ENCODE assay signal across 11 cellular contexts in the genomic region with DNA sequence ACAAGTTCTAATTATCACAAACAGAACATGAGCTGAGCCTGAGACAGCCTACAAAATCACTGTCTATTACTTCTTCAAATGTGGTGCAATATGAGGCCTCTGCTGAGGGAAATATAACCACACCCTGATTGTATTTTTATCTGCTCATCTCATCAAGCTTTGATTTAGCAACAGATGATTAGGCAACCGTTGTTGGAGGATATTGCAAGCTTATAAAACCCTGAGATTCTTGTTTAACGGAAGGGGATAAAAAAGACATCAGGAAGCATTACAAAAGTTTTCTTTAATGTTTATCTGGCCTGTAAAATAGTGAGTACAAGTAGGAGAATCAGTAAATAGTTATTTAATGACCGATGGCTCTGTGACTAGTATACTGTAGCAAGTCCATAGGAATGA.
DNase-seq lines count a peak whose midpoint lies in the region; ATAC-seq, FAIRE-seq and TF ChIP-seq lines count a peak whose summit lies in the region.
"Had no signal": no experiment of that assay in that cellular context is flagged by ENCODE, and none has a peak within 500 bp of the region (broad histone marks: within the 10 kb centered on the region; RNA-seq: fewer than 3 reads in every experiment).

No MANE protein-coding gene starts in this region.

- H3K9me3 ChIP-seq in K562 (replicated peaks; ENCODE audit: control insufficient read depth, insufficient read depth, low read depth, low read length) (no peaks in the 10 kb centered on the region), mesenchymal stem cell (ENCODE audit: control insufficient read depth, low read length) (no peaks in the 10 kb centered on the region)

- no peak overlapping the region for H3K4ac ChIP-seq in mesenchymal stem cell (ENCODE audit: low read depth in 1 of 2, low read length in 2 of 2)

- H3K4me2 ChIP-seq in K562 (ENCODE audit: insufficient read depth, low read length): no peak overlapping the region
- H3K4me2 ChIP-seq in mesenchymal stem cell (ENCODE audit: low read length, poor library complexity, severe bottlenecking): no peak overlapping the region

- TF ChIP-seq RAD21 in K562 (CRISPR knock-in tag; conservative IDR thresholded peaks at IDR 0.05 in 1 of 2, IDR thresholded peaks at IDR 0.05 in 1 of 2): no peak

- no peak overlapping the region for H4K8ac ChIP-seq in mesenchymal stem cell (ENCODE audit: low read length)

- H4K20me1 ChIP-seq in K562 (replicated peaks; ENCODE audit: control insufficient read depth, insufficient read depth, low read length): 0 out of 2 replicates have a peak, but pooled peaks cover 4% of the 10 kb centered on the region

- FAIRE-seq in HTR-8/SVneo (lab: Jason Lieb, UNC) (no peak), K562 (lab: Jason Lieb, UNC) (no peak)

- no peak for TF ChIP-seq POLR2A in K562 (conservative IDR thresholded peaks at IDR 0.05)

- no peaks in the 10 kb centered on the region for H3K79me1 ChIP-seq in mesenchymal stem cell (replicated peaks; ENCODE audit: low read length, poor library complexity, severe bottlenecking)

- no peak overlapping the region for H3K27ac ChIP-seq in K562 (ENCODE audit: extremely low read depth, low read depth, low read length)
- H3K27ac ChIP-seq in mesenchymal stem cell (ENCODE audit: low read length, poor library complexity, severe bottlenecking): no peak overlapping the region

- no peak overlapping the region for H3K14ac ChIP-seq in mesenchymal stem cell (ENCODE audit: low read length in 2 of 2)

- H3K23ac ChIP-seq in mesenchymal stem cell (ENCODE audit: low read length in 2 of 2): no peak overlapping the region

- H3K27me3 ChIP-seq in K562 (ENCODE audit: control insufficient read depth in 2 of 2, insufficient read depth in 2 of 2, low read length in 2 of 2) (no peaks in the 10 kb centered on the region), mesenchymal stem cell (ENCODE audit: control insufficient read depth in 1 of 2, insufficient read depth in 1 of 2, low read length in 2 of 2) (no peaks in the 10 kb centered on the region)

- H3K9ac ChIP-seq in K562 (ENCODE audit: insufficient read depth in 1 of 2, low read depth in 2 of 2, low read length in 2 of 2): no peak overlapping the region
- peak overlapping the region; percentile 72 for H3K9ac ChIP-seq in mesenchymal stem cell (ENCODE audit: low read length)

- H2BK5ac ChIP-seq in mesenchymal stem cell (ENCODE audit: low read depth, low read length, poor library complexity, severe bottlenecking): no peak overlapping the region

- 5% methylated on average over 3 of the region's 3 CpGs for WGBS in K562 (ENCODE audit: insufficient coverage, low coverage, missing lambda C conversion rate)
- WGBS in mesenchymal stem cell: 78% methylated on average over 3 of the region's 3 CpGs

- no peak overlapping the region for H2BK120ac ChIP-seq in mesenchymal stem cell (ENCODE audit: low read depth, low read length)

- no peak overlapping the region for H2BK12ac ChIP-seq in mesenchymal stem cell (ENCODE audit: low read length in 2 of 2)

- H3K36me3 ChIP-seq in K562 (ENCODE audit: control insufficient read depth, insufficient read depth, low read length): peaks cover 2% of the 10 kb centered on the region; the same call in 2 of the 3 replicates
- no peaks in the 10 kb centered on the region for H3K36me3 ChIP-seq in mesenchymal stem cell (ENCODE audit: control insufficient read depth in 1 of 2, insufficient read depth in 2 of 2, low read depth in 1 of 2, low read length in 2 of 2)

- POLR2A ChIA-PET in K562 (lab: Yijun Ruan, JAX): interaction anchor here (1.5 kb wide), 1 partner anchor 9 kb away, joined by 3 read pairs; no protein-coding TSS in a partner anchor

- H3K4me1 ChIP-seq in K562 (replicated peaks in 1 of 2; ENCODE audit: control insufficient read depth in 2 of 2, insufficient read depth in 2 of 2, low read length in 2 of 2): peaks cover 0 to 6% of the 10 kb centered on the region in 2 experiments; a peak in 2 of 5 replicates
- peaks cover 2% of the 10 kb centered on the region for H3K4me1 ChIP-seq in mesenchymal stem cell (ENCODE audit: control insufficient read depth, insufficient read depth, low read depth, low read length)

- H3K79me2 ChIP-seq in K562 (ENCODE audit: control insufficient read depth, insufficient read depth, low read length): peaks cover 28% of the 10 kb centered on the region

- BruUV-seq in K562 (replicated peaks; lab: Mats Ljungman, UMichigan): no TSS peak

- in situ Hi-C loops in K562 (cut with MboI): no loop called here

- TF ChIP-seq CTCF in AG09309 (IDR thresholded peaks at IDR 0.05; ENCODE audit: control insufficient read depth, insufficient read depth, low read depth, low read length, missing control alignments): no peak
- TF ChIP-seq CTCF in K562 (IDR thresholded peaks at IDR 0.05 in 2 of 3, conservative IDR thresholded peaks at IDR 0.05 in 1 of 3; ENCODE audit: insufficient read depth in 2 of 3, low read depth in 1 of 3, low read length in 3 of 3): no peak

- H4K91ac ChIP-seq in mesenchymal stem cell (ENCODE audit: low read length): no peak overlapping the region

- no peak overlapping the region for H3K18ac ChIP-seq in mesenchymal stem cell (ENCODE audit: low read depth in 1 of 2, low read length in 2 of 2)

- H2AFZ ChIP-seq in K562 (ENCODE audit: low read depth, low read length): no peak overlapping the region
- no peak overlapping the region for H2AFZ ChIP-seq in mesenchymal stem cell (ENCODE audit: low read depth, low read length)

- no peak overlapping the region for H2BK15ac ChIP-seq in mesenchymal stem cell (ENCODE audit: low read depth, poor library complexity, severe bottlenecking)

- TF ChIP-seq EP300 in K562 (IDR thresholded peaks at IDR 0.05; ENCODE audit: low read length): no peak

- CTCF ChIA-PET in K562 (lab: Yijun Ruan, JAX; ENCODE audit: low intra/inter-chr PET ratio): no interaction called here

- peak; percentile 95 for DNase-seq in AG09309 (ENCODE audit: low read depth)
- peak; percentile 8 for DNase-seq in HTR-8/SVneo (ENCODE audit: insufficient read length, low spot score)
- no peak for DNase-seq in K562 (ENCODE audit: extremely low read depth in 1 of 4, low spot score in 3 of 4)
- DNase-seq in mesenchymal stem cell: peak; percentile 70
- no peak for DNase-seq in hypothalamus (lab: John Stamatoyannopoulos, UW)
- DNase-seq: cortex of kidney; NCI-H1092; stimulated activated CD4-positive, alpha-beta T cell treated with anti-CD3 and anti-CD28 coated beads, Interleukin-2, amount 100 ng/mL, for 48 hours had no signal

- ATAC-seq in K562 (no peak), HG03095 (IDR thresholded peaks at IDR 0.05; ENCODE audit: unreplicated experiment) (no peak), GM19328 (IDR thresholded peaks at IDR 0.05; ENCODE audit: unreplicated experiment) (no peak), HG02840 (IDR thresholded peaks at IDR 0.05; ENCODE audit: low FRiP score, unreplicated experiment) (no peak)

- no peak overlapping the region for H2AK5ac ChIP-seq in mesenchymal stem cell (ENCODE audit: low read length, severe bottlenecking)

- H3K4me3 ChIP-seq in AG09309 (ENCODE audit: control insufficient read depth, low read depth, low read length) (no peak overlapping the region), K562 (no peak overlapping the region; the same call in 1 of the 2 replicates), mesenchymal stem cell (ENCODE audit: insufficient read depth in 1 of 2, low read depth in 1 of 2, low read length in 2 of 2) (peak overlapping the region in 1 of 2 experiments; percentile 17)

- no peaks in the 10 kb centered on the region for H3K9me1 ChIP-seq in K562 (ENCODE audit: control insufficient read depth, insufficient read depth, low read length)

- intact Hi-C loops in K562 (cut with micrococcal nuclease): no loop called here

TF ChIP-seq in K562, 482 proteins besides CTCF, POLR2A, EP300 and RAD21 (continues in another document):
- peak; percentile 40; the same call in 1 of the 2 replicates for TF ChIP-seq POLR2AphosphoS5 (IDR thresholded peaks at IDR 0.05; ENCODE audit: control insufficient read depth, insufficient read depth, low read depth, low read length)
- peak; percentile 84 for TF ChIP-seq CEBPB (tag; IDR thresholded peaks at IDR 0.05)
- TF ChIP-seq, protein P1, sequence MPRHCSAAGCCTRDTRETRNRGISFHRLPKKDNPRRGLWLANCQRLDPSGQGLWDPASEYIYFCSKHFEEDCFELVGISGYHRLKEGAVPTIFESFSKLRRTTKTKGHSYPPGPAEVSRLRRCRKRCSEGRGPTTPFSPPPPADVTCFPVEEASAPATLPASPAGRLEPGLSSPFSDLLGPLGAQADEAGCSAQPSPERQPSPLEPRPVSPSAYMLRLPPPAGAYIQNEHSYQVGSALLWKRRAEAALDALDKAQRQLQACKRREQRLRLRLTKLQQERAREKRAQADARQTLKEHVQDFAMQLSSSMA (CRISPR knock-in tag; IDR thresholded peaks at IDR 0.05): no peak
- no peak for TF ChIP-seq TEAD2 (tag; IDR thresholded peaks at IDR 0.05)
- peak in 1 of 2 experiments; percentile 57; a peak in 1 of 4 replicates for TF ChIP-seq HDAC1 (IDR thresholded peaks at IDR 0.05)
- 0 out of 2 replicates have a peak, but pooled peaks have one; percentile 7 for TF ChIP-seq POLR2G (IDR thresholded peaks at IDR 0.05; ENCODE audit: low read depth, low read length)
- peak; percentile 25; the same call in 1 of the 2 replicates for TF ChIP-seq HDAC2 (IDR thresholded peaks at IDR 0.05)
- TF ChIP-seq KDM1A (IDR thresholded peaks at IDR 0.05): peak; percentile 90 to 91
- TF ChIP-seq TEAD4 (IDR thresholded peaks at IDR 0.05; ENCODE audit: low read length): peak; percentile 36; the same call in 1 of the 2 replicates
- TF ChIP-seq TEAD4 (CRISPR knock-in tag; IDR thresholded peaks at IDR 0.05; ENCODE audit: borderline replicate concordance): no peak
- 0 out of 2 replicates have a peak, but pooled peaks have one; percentile 70 for TF ChIP-seq HMG20A (CRISPR knock-in tag; conservative IDR thresholded peaks at IDR 0.05)
- peak; percentile 75 to 83; a peak in 3 of 4 replicates for TF ChIP-seq RCOR1 (IDR thresholded peaks at IDR 0.05; ENCODE audit: borderline replicate concordance in 1 of 2, low read depth in 2 of 2, low read length in 2 of 2)
- no peak for TF ChIP-seq CEBPG (CRISPR knock-in tag; IDR thresholded peaks at IDR 0.05)
- peak in 1 of 2 experiments; percentile 71; a peak in 2 of 4 replicates for TF ChIP-seq CEBPG (tag; conservative IDR thresholded peaks at IDR 0.05 in 1 of 2, IDR thresholded peaks at IDR 0.05 in 1 of 2)

Comparison
In these comparisons a context has a peak if more than half of its experiments do, and no peak if none do; other contexts are left out.
1. DNase-seq: peak in AG09309 (single experiment), HTR-8/SVneo (single experiment) and mesenchymal stem cell (single experiment); none in K562 (0 of 4) and hypothalamus (0 of 51).